In genomic region chr1:12502300-12503109, GRCh38 we compare ENCODE assay signal across 19 cellular contexts.
A peak's percentile ranks its signal among the peaks of the same experiment; 100 is the strongest.
DNase-seq lines count a peak whose midpoint lies in the region; ATAC-seq, FAIRE-seq and TF ChIP-seq lines count a peak whose summit lies in the region.
"Had no signal": no experiment of that assay in that cellular context is flagged by ENCODE, and none has a peak within 500 bp of the region (broad histone marks: within the 10 kb centered on the region; RNA-seq: fewer than 3 reads in every experiment).

No MANE protein-coding gene starts in this region.

- peak overlapping the region; percentile 35 to 44 for H3K4me3 Mint-ChIP-seq in activated T-cell treated with anti-CD3 and anti-CD28 coated beads, Interleukin-2, amount 50 U/mL, for 72 hours
- no peak overlapping the region for H3K4me3 Mint-ChIP-seq in mesothelial cell of epicardium
- H3K4me3 Mint-ChIP-seq in stimulated activated naive CD8-positive, alpha-beta T cell treated with anti-CD3 and anti-CD28 coated beads, Interleukin-15, amount 100 ng/mL, for 72 hours = peak overlapping the region; percentile 40 to 52

- peaks cover 0 to 2% of the 10 kb centered on the region in 2 donors for H3K36me3 Mint-ChIP-seq in activated T-cell treated with anti-CD3 and anti-CD28 coated beads, Interleukin-2, amount 50 U/mL, for 72 hours (ENCODE audit: insufficient read depth in 2 of 2)
- peaks cover 44% of the 10 kb centered on the region for H3K36me3 Mint-ChIP-seq in mesothelial cell of epicardium

- in situ Hi-C loops in G401 (cut with HindIII; ENCODE audit: low sequenced_read_pairs) = no loop called here

- H3K27me3 Mint-ChIP-seq in activated T-cell treated with anti-CD3 and anti-CD28 coated beads, Interleukin-2, amount 50 U/mL, for 72 hours (ENCODE audit: low read depth) = no peaks in the 10 kb centered on the region
- H3K27me3 Mint-ChIP-seq in mesothelial cell of epicardium (ENCODE audit: low read depth) = no peaks in the 10 kb centered on the region
- H3K27me3 Mint-ChIP-seq in stimulated activated naive CD8-positive, alpha-beta T cell treated with anti-CD3 and anti-CD28 coated beads, Interleukin-15, amount 100 ng/mL, for 72 hours = no peaks in the 10 kb centered on the region

- peaks cover 46% of the 10 kb centered on the region for H3K4me1 Mint-ChIP-seq in activated T-cell treated with anti-CD3 and anti-CD28 coated beads, Interleukin-2, amount 50 U/mL, for 72 hours (ENCODE audit: low read depth)
- peaks cover 54% of the 10 kb centered on the region for H3K4me1 Mint-ChIP-seq in mesothelial cell of epicardium
- H3K4me1 Mint-ChIP-seq in stimulated activated naive CD8-positive, alpha-beta T cell treated with anti-CD3 and anti-CD28 coated beads, Interleukin-15, amount 100 ng/mL, for 72 hours = peaks cover 64% of the 10 kb centered on the region

- H3K9me3 Mint-ChIP-seq in activated T-cell treated with anti-CD3 and anti-CD28 coated beads, Interleukin-2, amount 50 U/mL, for 72 hours = no peaks in the 10 kb centered on the region
- no peaks in the 10 kb centered on the region for H3K9me3 Mint-ChIP-seq in mesothelial cell of epicardium
- H3K9me3 Mint-ChIP-seq in stimulated activated naive CD8-positive, alpha-beta T cell treated with anti-CD3 and anti-CD28 coated beads, Interleukin-15, amount 100 ng/mL, for 72 hours = no peaks in the 10 kb centered on the region

- peak; percentile 92 to 94 for ATAC-seq in activated T-cell treated with anti-CD3 and anti-CD28 coated beads, Interleukin-2, amount 50 U/mL, for 72 hours (replicated peaks in 1 of 2)
- peak; percentile 94 for ATAC-seq in stimulated activated naive CD8-positive, alpha-beta T cell treated with anti-CD3 and anti-CD28 coated beads, Interleukin-15, amount 100 ng/mL, for 72 hours
- ATAC-seq: HepG2, right lobe of liver had no signal

- DNase-seq in stimulated activated CD4-positive, alpha-beta T cell treated with anti-CD3 and anti-CD28 coated beads, Interleukin-15, amount 100 ng/mL, for 24 hours = peak; percentile 51
- DNase-seq in stimulated activated CD4-positive, alpha-beta T cell treated with anti-CD3 and anti-CD28 coated beads, Interleukin-4, amount 100 ng/mL, for 1 hour = no peak
- peak; percentile 34 to 37 for DNase-seq in activated T-cell treated with anti-CD3 and anti-CD28 coated beads, Interleukin-2, amount 50 U/mL, for 72 hours
- DNase-seq in mesothelial cell of epicardium (ENCODE audit: low spot score in 2 of 2, unreplicated experiment in 2 of 2) (no peak), G401 (ENCODE audit: low spot score) (no peak), GM19239 (ENCODE audit: insufficient read length, low spot score) (no peak)
- peak in 1 of 2 donors; percentile 31 for DNase-seq in stimulated activated naive CD8-positive, alpha-beta T cell treated with anti-CD3 and anti-CD28 coated beads, Interleukin-15, amount 100 ng/mL, for 72 hours
- DNase-seq: AML-193; anterior cingulate cortex; Calu3; hypothalamus; MM.1S; NCI-H1694; NK-92 treated with Interleukin-12 subunit alpha and Interleukin-12 subunit beta, amount 100 ng/mL, for 24 hours; right lobe of liver; tibial artery had no signal

- FAIRE-seq in GM19239 (lab: Jason Lieb, UNC) = no peak
- FAIRE-seq: G401.6, GM12891, HepG2 had no signal

- TF ChIP-seq CTCF in mesothelial cell of epicardium (IDR thresholded peaks at IDR 0.05; ENCODE audit: unreplicated experiment) = no peak

- H3K27ac Mint-ChIP-seq in activated T-cell treated with anti-CD3 and anti-CD28 coated beads, Interleukin-2, amount 50 U/mL, for 72 hours = peak overlapping the region; percentile 5
- H3K27ac Mint-ChIP-seq in mesothelial cell of epicardium = peak overlapping the region; percentile 75
- H3K27ac Mint-ChIP-seq in stimulated activated naive CD8-positive, alpha-beta T cell treated with anti-CD3 and anti-CD28 coated beads, Interleukin-15, amount 100 ng/mL, for 72 hours = peak overlapping the region; percentile 51 to 97

Comparison
In these comparisons a context has a peak if more than half of its experiments do, and no peak if none do; other contexts are left out.
1. DNase-seq: peak in stimulated activated CD4-positive, alpha-beta T cell treated with anti-CD3 and anti-CD28 coated beads, Interleukin-15, amount 100 ng/mL, for 24 hours (single experiment) and activated T-cell treated with anti-CD3 and anti-CD28 coated beads, Interleukin-2, amount 50 U/mL, for 72 hours (2 of 2); none in stimulated activated CD4-positive, alpha-beta T cell treated with anti-CD3 and anti-CD28 coated beads, Interleukin-4, amount 100 ng/mL, for 1 hour (single experiment), mesothelial cell of epicardium (0 of 2), G401 (single experiment) and GM19239 (single experiment).
2. H3K27ac Mint-ChIP-seq: peak in every context shown above with its lines; median percentile 75 in mesothelial cell of epicardium; 74 in stimulated activated naive CD8-positive, alpha-beta T cell treated with anti-CD3 and anti-CD28 coated beads, Interleukin-15, amount 100 ng/mL, for 72 hours; 5 in activated T-cell treated with anti-CD3 and anti-CD28 coated beads, Interleukin-2, amount 50 U/mL, for 72 hours.